8 cellular contexts compared by ENCODE assay signal in the genomic region with DNA sequence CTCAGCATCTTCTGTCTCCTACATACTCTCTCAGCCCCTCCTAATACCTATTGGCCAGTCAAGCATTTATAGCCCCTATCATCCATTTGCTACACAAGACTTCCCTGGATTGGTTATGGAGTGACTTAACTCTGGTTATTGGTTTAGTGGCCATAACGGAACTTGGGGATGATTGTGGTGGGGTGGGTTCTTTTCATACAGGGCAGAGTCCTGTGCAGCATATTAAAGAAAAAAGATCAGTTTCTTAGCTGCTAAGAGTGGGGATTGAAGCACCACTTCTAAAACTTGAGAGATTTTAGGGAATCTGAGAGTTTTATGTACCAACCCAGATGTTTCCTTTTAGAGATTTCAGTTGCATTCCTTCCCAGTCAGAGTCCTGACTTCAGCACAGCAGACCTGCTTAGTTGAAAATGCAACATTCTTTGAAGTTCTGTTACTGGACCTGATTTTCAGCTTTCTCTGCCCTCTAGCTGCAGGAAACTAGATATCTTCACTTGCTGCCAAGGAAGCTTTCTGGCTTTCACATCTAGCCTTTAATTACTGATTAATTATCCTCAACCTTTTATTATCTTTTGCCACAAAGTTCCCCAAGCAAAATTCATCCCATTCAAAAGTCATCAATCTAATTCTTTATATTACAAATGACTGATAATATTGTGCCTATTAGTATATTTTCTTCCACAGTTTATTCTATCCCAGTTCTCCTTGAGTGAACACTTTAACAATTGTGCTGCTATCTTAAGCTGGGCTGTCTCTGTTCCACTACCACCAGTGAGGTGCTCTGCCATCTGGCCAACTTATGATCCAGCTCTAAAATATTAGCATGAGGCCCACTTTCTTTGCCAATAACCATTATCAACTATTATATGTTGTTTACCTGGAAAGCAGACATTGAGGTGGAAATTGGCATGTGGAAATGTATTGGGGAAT.
DNase-seq lines count a peak whose midpoint lies in the region; ATAC-seq and TF ChIP-seq lines count a peak whose summit lies in the region.

No MANE protein-coding gene starts in this region.

- H3K79me2 ChIP-seq in mammary epithelial cell (ENCODE audit: insufficient read depth, low read length): no peaks in the 10 kb centered on the region

- dilution Hi-C loops in mammary epithelial cell (cut with HindIII; ENCODE audit: low sequenced_read_pairs): no loop called here

- DNase-seq in GM10266 (ENCODE audit: extremely low spot score) (peak; percentile 5), mammary epithelial cell (peak; percentile 10), myocyte (ENCODE audit: low read depth) (peak; percentile 47), DMS153 treated with DMSO at 0.1 percent for 48 hours (lab: John Stamatoyannopoulos, UW; ENCODE audit: unreplicated experiment) (no peak)
- DNase-seq in CD4-positive, alpha-beta T cell: no peak
- no peak for DNase-seq in activated CD4-positive, alpha-beta memory T cell treated with anti-CD3 and anti-CD28 coated beads for 36 hours

- no peak overlapping the region for H2AFZ ChIP-seq in mammary epithelial cell (ENCODE audit: low read depth, low read length)

- H3K9me3 ChIP-seq in mammary epithelial cell (replicated peaks; ENCODE audit: insufficient read depth, low read length): no peaks in the 10 kb centered on the region
- H3K9me3 ChIP-seq in CD4-positive, alpha-beta T cell (ENCODE audit: control insufficient read depth, low read length): peaks cover 3% of the 10 kb centered on the region

- H3K27me3 Mint-ChIP-seq in CD4-positive, alpha-beta T cell: no peaks in the 10 kb centered on the region
- H3K27me3 Mint-ChIP-seq in activated CD4-positive, alpha-beta memory T cell treated with anti-CD3 and anti-CD28 coated beads for 36 hours: no peaks in the 10 kb centered on the region

- in situ Hi-C loops in mammary epithelial cell (cut with MboI; ENCODE audit: low sequenced_read_pairs in 2 of 2): no loop called here

- no peak overlapping the region for H3K27ac ChIP-seq in mammary epithelial cell (ENCODE audit: insufficient read depth, low read depth, low read length)
- no peak overlapping the region for H3K27ac ChIP-seq in CD4-positive, alpha-beta T cell (ENCODE audit: low read depth, low read length)

- no peaks in the 10 kb centered on the region for H3K27me3 ChIP-seq in mammary epithelial cell (ENCODE audit: insufficient read depth, low read length)
- H3K27me3 ChIP-seq in CD4-positive, alpha-beta T cell (ENCODE audit: control insufficient read depth, insufficient read depth, low read length): no peaks in the 10 kb centered on the region

- CTCF ChIA-PET in mammary epithelial cell (lab: Charles Lee; ENCODE audit: low non-redundant PET): interaction anchor here (0.5 to 0.7 kb wide), 2 partner anchors 224 to 443 kb away, joined by 3 to 5 read pairs; no protein-coding TSS in a partner anchor
- CTCF ChIA-PET in CD4-positive, alpha-beta T cell (lab: Charles Lee): no interaction called here
- CTCF ChIA-PET in activated CD4-positive, alpha-beta memory T cell treated with anti-CD3 and anti-CD28 coated beads for 36 hours (lab: Charles Lee): no interaction called here

- H3K36me3 ChIP-seq in mammary epithelial cell (ENCODE audit: insufficient read depth, low read length): no peaks in the 10 kb centered on the region

- no peak overlapping the region for H3K4me3 ChIP-seq in mammary epithelial cell (replicated peaks in 1 of 3; ENCODE audit: insufficient read depth in 1 of 3, low read depth in 2 of 3, low read length in 3 of 3)

- peaks cover 2% of the 10 kb centered on the region for H3K9me3 Mint-ChIP-seq in CD4-positive, alpha-beta T cell
- peaks cover 7% of the 10 kb centered on the region for H3K9me3 Mint-ChIP-seq in activated CD4-positive, alpha-beta memory T cell treated with anti-CD3 and anti-CD28 coated beads for 36 hours

- no peaks in the 10 kb centered on the region for H3K4me1 Mint-ChIP-seq in CD4-positive, alpha-beta T cell (ENCODE audit: low read depth)
- no peaks in the 10 kb centered on the region for H3K4me1 Mint-ChIP-seq in activated CD4-positive, alpha-beta memory T cell treated with anti-CD3 and anti-CD28 coated beads for 36 hours (ENCODE audit: low read depth)

- H3K4me2 ChIP-seq in mammary epithelial cell (ENCODE audit: insufficient read depth, low read depth, low read length): no peak overlapping the region

- no peaks in the 10 kb centered on the region for H4K20me1 ChIP-seq in mammary epithelial cell (ENCODE audit: insufficient read depth, low read length)

- WGBS in mammary epithelial cell (ENCODE audit: low coverage, missing lambda C conversion rate): 100% methylated on average over 1 of the region's 1 CpG

- intact Hi-C loops in mammary epithelial cell (cut with micrococcal nuclease): loop anchor here (1.0 to 10.0 kb wide), 3 partner anchors 187 to 907 kb away; partner anchors contain the start of gene ALCAM
- intact Hi-C loops in CD4-positive, alpha-beta T cell (cut with DNase I, micrococcal nuclease): no loop called here
- intact Hi-C loops in activated CD4-positive, alpha-beta memory T cell treated with anti-CD3 and anti-CD28 coated beads for 36 hours (cut with micrococcal nuclease): no loop called here

- H3K9ac ChIP-seq in mammary epithelial cell (ENCODE audit: insufficient read depth, low read length): no peak overlapping the region

- TF ChIP-seq CTCF in GM10266 (IDR thresholded peaks at IDR 0.05; ENCODE audit: control insufficient read depth, insufficient read depth, low read depth, missing control alignments): peak; percentile 17
- peak; percentile 34 to 55 for TF ChIP-seq CTCF in mammary epithelial cell (conservative IDR thresholded peaks at IDR 0.05 in 1 of 2, IDR thresholded peaks at IDR 0.05 in 1 of 2; ENCODE audit: extremely low read depth in 1 of 2, insufficient read depth in 1 of 2, low read depth in 1 of 2, low read length in 2 of 2)
- TF ChIP-seq CTCF in CD4-positive, alpha-beta T cell (IDR thresholded peaks at IDR 0.05): no peak

- ATAC-seq in HG03342 (IDR thresholded peaks at IDR 0.05; ENCODE audit: unreplicated experiment) (peak; percentile 57), HG03196 (IDR thresholded peaks at IDR 0.05; ENCODE audit: unreplicated experiment) (no peak)
- no peak for ATAC-seq in CD4-positive, alpha-beta T cell (ENCODE audit: poor library complexity)

- peaks cover 4% of the 10 kb centered on the region for H3K4me1 ChIP-seq in mammary epithelial cell (ENCODE audit: insufficient read depth, low read length)

- no peak overlapping the region for H3K4me3 Mint-ChIP-seq in CD4-positive, alpha-beta T cell
- no peak overlapping the region for H3K4me3 Mint-ChIP-seq in activated CD4-positive, alpha-beta memory T cell treated with anti-CD3 and anti-CD28 coated beads for 36 hours

- no peak overlapping the region for H3K27ac Mint-ChIP-seq in CD4-positive, alpha-beta T cell
- H3K27ac Mint-ChIP-seq in activated CD4-positive, alpha-beta memory T cell treated with anti-CD3 and anti-CD28 coated beads for 36 hours: no peak overlapping the region

- BruUV-seq in mammary epithelial cell (replicated peaks; lab: Mats Ljungman, UMichigan): no TSS peak

- POLR2A ChIA-PET in CD4-positive, alpha-beta T cell (lab: Charles Lee): no interaction called here
- POLR2A ChIA-PET in activated CD4-positive, alpha-beta memory T cell treated with anti-CD3 and anti-CD28 coated beads for 36 hours (lab: Charles Lee): no interaction called here

- no peaks in the 10 kb centered on the region for H3K36me3 Mint-ChIP-seq in CD4-positive, alpha-beta T cell (ENCODE audit: low read depth)
- H3K36me3 Mint-ChIP-seq in activated CD4-positive, alpha-beta memory T cell treated with anti-CD3 and anti-CD28 coated beads for 36 hours: no peaks in the 10 kb centered on the region

Comparison
In these comparisons a context has a peak if more than half of its experiments do, and no peak if none do; other contexts are left out.
1. DNase-seq: peak in GM10266 (single experiment), mammary epithelial cell (single experiment) and myocyte (single experiment); none in DMS153 treated with DMSO at 0.1 percent for 48 hours (single experiment), CD4-positive, alpha-beta T cell (0 of 10) and activated CD4-positive, alpha-beta memory T cell treated with anti-CD3 and anti-CD28 coated beads for 36 hours (single experiment).